Comparison of ENCODE assay signal across 7 cellular contexts in the genomic region with DNA sequence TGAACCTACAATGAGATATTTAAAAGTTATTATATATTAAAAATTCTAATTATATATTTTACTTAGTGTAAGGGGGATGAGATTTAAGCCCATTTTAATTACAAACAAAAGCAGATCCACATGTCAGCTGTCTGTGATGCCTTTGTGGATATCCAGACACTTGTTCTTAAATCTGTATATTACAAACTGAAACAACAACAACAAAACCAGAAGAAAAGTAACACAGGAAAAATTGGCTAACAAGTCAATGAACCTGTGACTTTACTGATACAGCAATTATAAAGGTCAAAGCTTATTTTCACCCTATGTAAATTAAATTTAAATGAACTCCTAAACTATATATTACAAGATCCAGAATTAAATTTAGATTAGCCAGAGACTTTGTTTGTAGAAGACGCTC.
"Had no signal": no experiment of that assay in that cellular context is flagged by ENCODE, and none has a peak within 500 bp of the region (broad histone marks: within the 10 kb centered on the region; RNA-seq: fewer than 3 reads in every experiment).

No MANE protein-coding gene starts in this region.

- DNase-seq: IMR-90, KBM-7 had no signal

- H3K4me3 ChIP-seq: K562 had no signal

- ATAC-seq: HepG2, K562 had no signal

- H3K27ac ChIP-seq: HL-60 had no signal

- H3K27me3 Mint-ChIP-seq: IgD-negative memory B cell had no signal

- FAIRE-seq: HepG2, HTR-8/SVneo, K562 had no signal
